ENCODE assay signal across 9 cellular contexts in the genomic region with DNA sequence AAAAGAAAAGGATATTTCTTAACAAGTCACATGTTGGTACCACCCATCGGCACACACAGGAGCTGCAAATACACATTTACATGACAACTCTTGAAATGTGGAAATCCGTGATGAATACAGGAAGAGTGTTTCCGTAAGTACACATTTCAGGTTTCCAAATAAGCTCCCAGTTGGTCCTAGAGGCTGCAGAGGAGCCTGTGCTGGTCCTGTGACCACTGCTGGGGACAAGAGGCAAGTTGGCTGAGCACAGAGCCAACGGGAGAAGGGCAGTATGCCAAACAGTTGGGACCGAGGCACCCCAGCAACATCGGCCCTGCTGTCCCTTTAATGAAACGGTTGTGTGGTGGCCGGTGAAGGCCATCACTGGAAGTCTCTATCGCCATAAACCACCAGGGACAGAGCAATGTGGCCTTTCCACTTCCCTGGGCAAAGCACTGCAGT. TPM values are rescaled to one million over a fixed set of nuclear protein-coding genes. Genes with fewer than 3 reads are reported as not detected.
DNase-seq lines count a peak whose midpoint lies in the region; ATAC-seq, FAIRE-seq and TF ChIP-seq lines count a peak whose summit lies in the region.
"Had no signal": no experiment of that assay in that cellular context is flagged by ENCODE, and none has a peak within 500 bp of the region (broad histone marks: within the 10 kb centered on the region; RNA-seq: fewer than 3 reads in every experiment).

No MANE protein-coding gene starts in this region.

- no peak for ATAC-seq in HepG2
- ATAC-seq in lung (ENCODE audit: insufficient read depth, low FRiP score) = peak; percentile 51
- ATAC-seq in upper lobe of right lung = peak; percentile 71

- in situ Hi-C loops in HepG2 (cut with HindIII; ENCODE audit: extremely low pct_ligation_motif_present, low pct_unique_long_range_greater_than_20kb) = no loop called here

- H3K4me1 ChIP-seq in liver (ENCODE audit: control insufficient read depth in 4 of 4, insufficient read depth in 4 of 4, low read length in 3 of 4) = peaks cover 17 to 40% (median 39%) of the 10 kb centered on the region in 4 donors
- H3K4me1 ChIP-seq in HepG2 (ENCODE audit: insufficient read depth, low read length) = no peaks in the 10 kb centered on the region
- H3K4me1 ChIP-seq in lung (ENCODE audit: control insufficient read depth in 2 of 2, insufficient read depth in 2 of 2, low read length in 2 of 2) = peaks cover 12 to 28% of the 10 kb centered on the region in 2 donors
- peaks cover 52% of the 10 kb centered on the region for H3K4me1 ChIP-seq in upper lobe of right lung

- H3K79me2 ChIP-seq in HepG2 (ENCODE audit: insufficient read depth, low read length) = peaks cover 28% of the 10 kb centered on the region

- H3K4me2 ChIP-seq in HepG2 (ENCODE audit: low read depth, low read length) = no peak overlapping the region

- no peak overlapping the region for H2AFZ ChIP-seq in HepG2 (ENCODE audit: low read length)

- no peak overlapping the region for H3K4me3 ChIP-seq in liver (ENCODE audit: low read depth in 1 of 3, low read length in 3 of 3)
- H3K4me3 ChIP-seq in HepG2 (replicated peaks in 1 of 3; ENCODE audit: insufficient read depth in 1 of 3, low read depth in 2 of 3, low read length in 3 of 3) = no peak overlapping the region
- H3K4me3 ChIP-seq in lung = no peak overlapping the region
- no peak overlapping the region for H3K4me3 ChIP-seq in upper lobe of right lung

- H3K27ac ChIP-seq in liver (ENCODE audit: low read depth in 1 of 2, low read length in 2 of 2) = peak overlapping the region; percentile 14 to 74
- no peak overlapping the region for H3K27ac ChIP-seq in HepG2 (ENCODE audit: extremely low read length, insufficient read depth, low read length)
- H3K27ac ChIP-seq in adipose tissue (ENCODE audit: low read depth, low read length) = peak overlapping the region; percentile 39
- H3K27ac ChIP-seq in lung (ENCODE audit: low read depth in 1 of 2, low read length in 1 of 2) = peak overlapping the region in 1 of 2 donors; percentile 74
- H3K27ac ChIP-seq in upper lobe of right lung = peak overlapping the region; percentile 61

- POLR2A ChIA-PET in HepG2 (lab: Yijun Ruan, JAX) = interaction anchor here (1.0 kb wide), 1 partner anchor 119 kb away, joined by 3 read pairs; a partner anchor contains a TSS

- peaks cover 0 to 2% (median 0%) of the 10 kb centered on the region in 4 donors for H3K36me3 ChIP-seq in liver (ENCODE audit: control insufficient read depth in 4 of 4, insufficient read depth in 3 of 4, low read depth in 1 of 4, low read length in 3 of 4)
- H3K36me3 ChIP-seq in HepG2 (replicated peaks in 1 of 2; ENCODE audit: control insufficient read depth in 1 of 2, insufficient read depth in 2 of 2, low read length in 2 of 2) = peaks cover 21 to 49% of the 10 kb centered on the region in 2 experiments; a peak in 4 of 5 replicates
- H3K36me3 ChIP-seq in lung (ENCODE audit: control insufficient read depth in 2 of 2, insufficient read depth in 2 of 2, low read length in 2 of 2) = peaks cover 0 to 9% of the 10 kb centered on the region in 2 donors
- peaks cover 4% of the 10 kb centered on the region for H3K36me3 ChIP-seq in upper lobe of right lung

- TF ChIP-seq EP300 in HepG2 (IDR thresholded peaks at IDR 0.05; ENCODE audit: low read depth in 2 of 2, low read length in 2 of 2) (no peak), HepG2 (CRISPR knock-in tag; IDR thresholded peaks at IDR 0.05; ENCODE audit: borderline replicate concordance) (no peak)

- CTCF ChIA-PET in HepG2 (lab: Yijun Ruan, JAX; ENCODE audit: low intra/inter-chr PET ratio, low total read pairs) = no interaction called here

- DNase-seq in HepG2 (ENCODE audit: low spot score) (no peak), lung (ENCODE audit: low spot score) (no peak), upper lobe of right lung (peak; percentile 79), GM12891 (ENCODE audit: insufficient read length, low spot score) (no peak), SW480 (ENCODE audit: low spot score) (no peak)
- no peak for DNase-seq in activated CD4-positive, CD25-positive, alpha-beta regulatory T cell treated with anti-CD3 and anti-CD28 coated beads, Interleukin-2, amount 50 U/mL, for 72 hours
- DNase-seq: foreskin melanocyte had no signal

- H4K20me1 ChIP-seq in HepG2 (ENCODE audit: insufficient read depth, low read length) = peaks cover 12% of the 10 kb centered on the region

- no peak for TF ChIP-seq POLR2A in HepG2 (IDR thresholded peaks at IDR 0.05; ENCODE audit: insufficient read depth in 1 of 2, low read depth in 2 of 2, low read length in 2 of 2)
- TF ChIP-seq POLR2A in GM12891 (IDR thresholded peaks at IDR 0.05; ENCODE audit: low read depth, low read length) = no peak

- FAIRE-seq in HepG2 (lab: Jason Lieb, UNC) (no peak), GM12891 (lab: Jason Lieb, UNC) (no peak)

- H3K27me3 ChIP-seq in liver (ENCODE audit: control insufficient read depth in 4 of 4, insufficient read depth in 4 of 4, low read length in 3 of 4) = no peaks in the 10 kb centered on the region
- no peaks in the 10 kb centered on the region for H3K27me3 ChIP-seq in HepG2 (ENCODE audit: control insufficient read depth in 1 of 2, insufficient read depth in 2 of 2, low read length in 2 of 2)
- no peaks in the 10 kb centered on the region for H3K27me3 ChIP-seq in lung (ENCODE audit: control insufficient read depth, insufficient read depth)
- no peaks in the 10 kb centered on the region for H3K27me3 ChIP-seq in upper lobe of right lung

- no TSS peak for BruUV-seq in HepG2 (replicated peaks; lab: Mats Ljungman, UMichigan)

- TF ChIP-seq RAD21 in liver (IDR thresholded peaks at IDR 0.05) (no peak), HepG2 (CRISPR knock-in tag; IDR thresholded peaks at IDR 0.05) (no peak)

- no peaks in the 10 kb centered on the region for H3K9me3 ChIP-seq in liver (ENCODE audit: control insufficient read depth in 4 of 4, low read length in 3 of 4)
- no peaks in the 10 kb centered on the region for H3K9me3 ChIP-seq in HepG2 (ENCODE audit: low read length)
- H3K9me3 ChIP-seq in lung (ENCODE audit: control insufficient read depth in 2 of 2, insufficient read depth in 1 of 2, low read length in 1 of 2) = no peaks in the 10 kb centered on the region
- H3K9me3 ChIP-seq in upper lobe of right lung = no peaks in the 10 kb centered on the region

- 62% methylated on average over 9 of the region's 9 CpGs for WGBS in liver
- 96% methylated on average over 6 of the region's 9 CpGs for WGBS in HepG2 (ENCODE audit: low lambda C conversion rate)
- WGBS in adipose tissue, 3 donors = 30 to 50% (median 42%) methylated on average over 9 of the region's 9 CpGs
- WGBS in lung, 2 donors = 31 to 47% methylated on average over 9 of the region's 9 CpGs

- intact Hi-C loops in HepG2 (cut with micrococcal nuclease; ENCODE audit: unreplicated experiment) = no loop called here
- intact Hi-C loops in upper lobe of right lung (cut with DNase I) = no loop called here

- H3K9ac ChIP-seq in liver (ENCODE audit: low read depth in 1 of 2, low read length in 2 of 2) = peak overlapping the region in 1 of 2 donors; percentile 7
- no peak overlapping the region for H3K9ac ChIP-seq in HepG2 (ENCODE audit: insufficient read depth, low read depth, low read length)

- TF ChIP-seq CTCF in liver (IDR thresholded peaks at IDR 0.05; ENCODE audit: low read depth, low read length, missing input control) (no peak), HepG2 (CRISPR knock-in tag; IDR thresholded peaks at IDR 0.05) (no peak), lung (IDR thresholded peaks at IDR 0.05; ENCODE audit: control extremely low read depth, extremely low read depth) (no peak), upper lobe of right lung (IDR thresholded peaks at IDR 0.05) (no peak)

TF ChIP-seq in liver, 16 proteins besides CTCF, POLR2A, EP300 and RAD21 (continues in another document):
- TF ChIP-seq NR2F2 (IDR thresholded peaks at IDR 0.05) (no peak), FOXA1 (IDR thresholded peaks at IDR 0.05) (no peak)

TF ChIP-seq in HepG2, 621 proteins besides CTCF, POLR2A, EP300 and RAD21 (continues in another document):
- TF ChIP-seq ZNF33A (CRISPR knock-in tag; IDR thresholded peaks at IDR 0.05; ENCODE audit: borderline replicate concordance) (no peak), MEIS2 (CRISPR knock-in tag; IDR thresholded peaks at IDR 0.05) (no peak), ZNF660 (CRISPR knock-in tag; IDR thresholded peaks at IDR 0.05; ENCODE audit: borderline replicate concordance, low read depth) (no peak)

TF ChIP-seq in GM12891, 5 proteins besides CTCF, POLR2A, EP300 and RAD21 (continues in another document):
- TF ChIP-seq POU2F2 (IDR thresholded peaks at IDR 0.05; ENCODE audit: low read depth, low read length) = no peak
- no peak for TF ChIP-seq PAX5 (IDR thresholded peaks at IDR 0.05; ENCODE audit: insufficient read depth, low read length, severe bottlenecking)
- TF ChIP-seq TAF1 (IDR thresholded peaks at IDR 0.05; ENCODE audit: low read depth, low read length) = no peak

RNA-seq across cellular contexts. Expression of a gene that starts 38.5 kb away (rescaled TPM):
- total RNA-seq in liver (10 to 100 TPM; 19.5 to 55.1 TPM), HepG2 (2016; rRNA removed; fragmentation: Illumina TruSeq; extraction: Trizol) (41.7 and 66.7 TPM in 2 replicates), lung (10 to 100 TPM; 42.0 to 42.9 TPM), upper lobe of right lung (53.7 TPM)
- polyA plus RNA-seq in liver (10 to 100 TPM; 18.2 to 35.6 TPM), HepG2 (2011; rRNA removed) (51.0 and 61.6 TPM in 2 replicates), adipose tissue (10 to 100 TPM; 23.1 to 59.1 (median 27.9) TPM), lung (10 to 100 TPM; 25.8 to 42.7 TPM)
- total RNA-seq in HepG2 (2016; cell fraction: cytosol; rRNA removed; fragmentation: Illumina TruSeq; extraction: Trizol; ENCODE audit: low read depth) = 9.5 and 13.8 TPM in 2 replicates
- total RNA-seq in HepG2 (2016; cell fraction: insoluble cytoplasmic fraction; rRNA removed; fragmentation: Illumina TruSeq; extraction: Trizol) = 41.6 and 68.2 TPM in 2 replicates
- 19.0 and 21.9 TPM in 2 replicates for total RNA-seq in HepG2 (2016; cell fraction: membrane; rRNA removed; fragmentation: Illumina TruSeq; extraction: Trizol)
- 26.8 and 27.4 TPM in 2 replicates for total RNA-seq in HepG2 (2016; cell fraction: nucleus; rRNA removed; fragmentation: Illumina TruSeq; extraction: Trizol)
- polyA plus RNA-seq in HepG2 (2011; cell fraction: cytosol; rRNA removed) = 42.3 and 50.3 TPM in 2 replicates
- polyA plus RNA-seq in HepG2 (2011; cell fraction: nucleus; rRNA removed) = 41.8 and 43.9 TPM in 2 replicates
- polyA plus RNA-seq in HepG2 (2012) = 40.6 and 42.9 TPM in 2 replicates
- 3.0 and 3.1 TPM in 2 replicates for polyA plus RNA-seq in HepG2 (2016; cell fraction: cytosol; fragmentation: Illumina TruSeq; extraction: Trizol; ENCODE audit: low read depth)
- 50.7 and 53.6 TPM in 2 replicates for polyA plus RNA-seq in HepG2 (2016; cell fraction: insoluble cytoplasmic fraction; fragmentation: Illumina TruSeq; extraction: Trizol; ENCODE audit: low read depth)
- polyA plus RNA-seq in HepG2 (2016; cell fraction: membrane; fragmentation: Illumina TruSeq; extraction: Trizol; ENCODE audit: low read depth) = 7.0 and 7.1 TPM in 2 replicates
- 40.6 and 48.9 TPM in 2 replicates for polyA plus RNA-seq in HepG2 (2016; cell fraction: nucleus; fragmentation: Illumina TruSeq; extraction: Trizol; ENCODE audit: insufficient read depth, low read depth)
- polyA minus RNA-seq in HepG2 (2011; rRNA and poly(A)+ RNA removed; ENCODE audit: low replicate concordance) = 16.2 and 65.9 TPM in 2 replicates
- polyA minus RNA-seq in HepG2 (2011; cell fraction: cytosol; rRNA and poly(A)+ RNA removed) = 38.9 and 45.0 TPM in 2 replicates
- 43.4 and 53.0 TPM in 2 replicates for polyA minus RNA-seq in HepG2 (2011; cell fraction: nucleus; rRNA and poly(A)+ RNA removed)
- 31.4 TPM for polyA plus RNA-seq in GM12891 (2012; ENCODE audit: low read depth, missing spikeins)
